Comparison of ENCODE assay signal across 8 cellular contexts in genomic region chr11:13276852-13277718, GRCh38. TPM values are rescaled to one million over a fixed set of nuclear protein-coding genes. Genes with fewer than 3 reads are reported as not detected.
DNase-seq lines count a peak whose midpoint lies in the region; ATAC-seq and TF ChIP-seq lines count a peak whose summit lies in the region.

No MANE protein-coding gene starts in this region.

- H3K27ac ChIP-seq in heart right ventricle = peak overlapping the region; percentile 77 to 94 (median 86)

- no peaks in the 10 kb centered on the region for H3K36me3 Mint-ChIP-seq in type B pancreatic cell

- TF ChIP-seq CTCF in GM10266 (IDR thresholded peaks at IDR 0.05; ENCODE audit: control insufficient read depth, insufficient read depth, low read depth, missing control alignments) = no peak
- TF ChIP-seq CTCF in heart right ventricle (IDR thresholded peaks at IDR 0.05) = no peak
- TF ChIP-seq CTCF in type B pancreatic cell (conservative IDR thresholded peaks at IDR 0.05) = no peak

- H3K4me3 ChIP-seq in heart right ventricle = peak overlapping the region; percentile 71 to 100 (median 96)

- DNase-seq in GM10266 (ENCODE audit: extremely low spot score) = peak; percentile 99
- peak; percentile 90 for DNase-seq in NCI-H128 (lab: John Stamatoyannopoulos, UW; ENCODE audit: unreplicated experiment)
- DNase-seq in T follicular helper cell (ENCODE audit: low read depth) = peak; percentile 96
- DNase-seq in amniotic epithelial cell (ENCODE audit: low read depth) = peak; percentile 97
- peak; percentile 97 to 99 for DNase-seq in heart right ventricle
- peak; percentile 95 for DNase-seq in pons (ENCODE audit: low spot score)
- DNase-seq in type B pancreatic cell (ENCODE audit: extremely low spot score, unreplicated experiment) = peak; percentile 97

- WGBS in heart right ventricle, 2 donors = 0% methylated on average over 57 to 65 of the region's 65 CpGs

- peaks cover 0 to 25% (median 0%) of the 10 kb centered on the region in 7 donors for H3K27me3 ChIP-seq in heart right ventricle

- no peaks in the 10 kb centered on the region for H3K36me3 ChIP-seq in heart right ventricle

- H3K4me1 ChIP-seq in heart right ventricle = peaks cover 0 to 43% (median 19%) of the 10 kb centered on the region in 9 donors

- H3K27me3 Mint-ChIP-seq in type B pancreatic cell = peaks cover 89% of the 10 kb centered on the region

- intact Hi-C loops in heart right ventricle (cut with DNase I) = loop anchor here in 7 of 10 donors (1.0 to 10.0 kb wide), 5 partner anchors 15 to 68 kb away; no protein-coding TSS in a partner anchor

- H3K9me3 ChIP-seq in heart right ventricle = no peaks in the 10 kb centered on the region

- ATAC-seq in HG02623 (IDR thresholded peaks at IDR 0.05; ENCODE audit: unreplicated experiment) = peak; percentile 89
- peak; percentile 95 to 98 (median 98) for ATAC-seq in heart right ventricle

- peaks cover 14% of the 10 kb centered on the region for H3K4me1 Mint-ChIP-seq in type B pancreatic cell (ENCODE audit: unreplicated experiment)

- H3K27ac Mint-ChIP-seq in type B pancreatic cell = peak overlapping the region; percentile 74

- H3K9me3 Mint-ChIP-seq in type B pancreatic cell = no peaks in the 10 kb centered on the region

- peak overlapping the region; percentile 97 for H3K4me3 Mint-ChIP-seq in type B pancreatic cell

RNA-seq across cellular contexts. Expression of gene BMAL1, which starts 0.5 kb away (rescaled TPM):
- total RNA-seq in heart right ventricle (10 to 100 TPM in 5 of 10 donors, 1 to 10 TPM in 5; 2.9 to 19.9 (median 7.9) TPM), type B pancreatic cell (ENCODE audit: low replicate concordance) (7.3 and 9.5 TPM in 2 replicates)
- 10 to 100 TPM in 1 of 2 donors, 1 to 10 TPM in 1; 9.8 to 14.7 TPM for polyA plus RNA-seq in heart right ventricle

Comparison
In these comparisons a context has a peak if more than half of its experiments do, and no peak if none do; other contexts are left out.
1. Peak in every context shown above with its lines: DNase-seq, ATAC-seq, H3K4me3 ChIP-seq and H3K27ac ChIP-seq.